ENCODE assay signal across 1 cellular context in genomic region chr17:1414001-1414574, GRCh38.
TF ChIP-seq lines count a peak whose summit lies in the region.

No MANE protein-coding gene starts in this region.

TF ChIP-seq in H1, 55 proteins besides CTCF, POLR2A, EP300 and RAD21:
- TF ChIP-seq SIX5 (IDR thresholded peaks at IDR 0.05; ENCODE audit: low read depth, low read length) = no peak
- TF ChIP-seq JUND (IDR thresholded peaks at IDR 0.05; ENCODE audit: low read length) = no peak
- TF ChIP-seq POLR2AphosphoS5 (IDR thresholded peaks at IDR 0.05; ENCODE audit: low read depth, low read length) = 0 out of 2 replicates have a peak, but pooled peaks have one; percentile 8
